ENCODE assay signal across 30 cellular contexts in genomic region chr10:101097881-101098280, GRCh38. TPM values are rescaled to one million over a fixed set of nuclear protein-coding genes. Genes with fewer than 3 reads are reported as not detected.
"Had no signal": no experiment of that assay in that cellular context is flagged by ENCODE, and none has a peak within 500 bp of the region (broad histone marks: within the 10 kb centered on the region; RNA-seq: fewer than 3 reads in every experiment).

No MANE protein-coding gene starts in this region.

- H3K4me3 ChIP-seq: left ventricle myocardium inferior, lung, pancreas, prostate gland, stomach, testis, thyroid gland, transverse colon, upper lobe of left lung, vagina had no signal

- DNase-seq: hippocampal formation; immature natural killer cell; left ventricle myocardium inferior; naive thymus-derived CD8-positive, alpha-beta T cell; nucleus accumbens; pancreas; retina; right cardiac atrium; small intestine; stimulated activated CD4-positive, alpha-beta T cell treated with anti-CD3 and anti-CD28 coated beads, Interleukin-12 subunit alpha, Interleukin-12 subunit beta, amount 100 ng/mL, for 4 hours; stimulated activated CD4-positive, alpha-beta T cell treated with anti-CD3 and anti-CD28 coated beads, Interleukin-15, amount 100 ng/mL, for 24 hours; stimulated activated CD4-positive, alpha-beta T cell treated with anti-CD3 and anti-CD28 coated beads, Interleukin-2, amount 100 ng/mL, for 24 hours; stimulated activated CD4-positive, alpha-beta T cell treated with anti-CD3 and anti-CD28 coated beads, Interleukin-4, amount 100 ng/mL, for 1 hour; stimulated activated naive B cell treated with anti-CD40 and anti-IgM and Interleukin-4, amounts not matched to agents 10 μg/mL and 1 μg/mL and 100 μg/mL, for 72 hours; stimulated activated naive CD8-positive, alpha-beta T cell treated with anti-CD3 and anti-CD28 coated beads, Interleukin-15, Interleukin-2, amounts not matched to agents 100 U/mL and 50 U/mL, for 24 hours; stomach; testis; thyroid gland; transverse colon; upper lobe of left lung had no signal

- FAIRE-seq: islet of Langerhans, pancreas, small intestine had no signal

- H3K4me1 ChIP-seq: left ventricle myocardium inferior, pancreas, prostate gland, testis, thyroid gland, transverse colon, upper lobe of left lung, vagina had no signal

- ATAC-seq: naive thymus-derived CD8-positive, alpha-beta T cell; pancreas; right cardiac atrium; sciatic nerve; stimulated activated naive B cell treated with anti-CD40 and anti-IgM and Interleukin-4, amounts not matched to agents 10 μg/mL and 1 μg/mL and 100 μg/mL, for 72 hours; stimulated activated naive CD8-positive, alpha-beta T cell treated with anti-CD3 and anti-CD28 coated beads, Interleukin-15, Interleukin-2, amounts not matched to agents 100 U/mL and 50 U/mL, for 24 hours had no signal

- H3K27me3 ChIP-seq: pancreas, testis, thyroid gland, upper lobe of left lung, vagina had no signal

- H3K36me3 ChIP-seq: left ventricle myocardium inferior, pancreas, prostate gland, stomach, thyroid gland, transverse colon, upper lobe of left lung, vagina had no signal

- H3K9me3 ChIP-seq: left ventricle myocardium inferior, pancreas, prostate gland, stomach, testis, thyroid gland, transverse colon, upper lobe of left lung, vagina had no signal

- H3K27ac ChIP-seq: left ventricle myocardium inferior, pancreas, prostate gland, stomach, testis, thyroid gland, transverse colon, upper lobe of left lung, vagina had no signal

RNA-seq across cellular contexts. Expression of gene TLX1, which starts 33.2 kb away (rescaled TPM):
- total RNA-seq: kidney epithelial cell; left ventricle myocardium inferior; lung; mesenteric fat pad; mucosa of gallbladder; naive thymus-derived CD8-positive, alpha-beta T cell; osteoblast; pancreas; sciatic nerve; thyroid gland; upper lobe of left lung; urinary bladder; vagina had no signal
- polyA plus RNA-seq: immature natural killer cell; lung; naive thymus-derived CD8-positive, alpha-beta T cell; stomach; urinary bladder had no signal

RNA-seq across cellular contexts. Expression of gene KAZALD1, which starts 36.1 kb away (rescaled TPM):
- total RNA-seq: naive thymus-derived CD8-positive, alpha-beta T cell had no signal
- polyA plus RNA-seq: immature natural killer cell; naive thymus-derived CD8-positive, alpha-beta T cell had no signal
